9 cellular contexts compared by ENCODE assay signal in genomic region chr6:3884007-3884745, GRCh38. TPM values are rescaled to one million over a fixed set of nuclear protein-coding genes. Genes with fewer than 3 reads are reported as not detected.
A peak's percentile ranks its signal among the peaks of the same experiment; 100 is the strongest.
DNase-seq lines count a peak whose midpoint lies in the region; TF ChIP-seq lines count a peak whose summit lies in the region.
"Had no signal": no experiment of that assay in that cellular context is flagged by ENCODE, and none has a peak within 500 bp of the region (broad histone marks: within the 10 kb centered on the region; RNA-seq: fewer than 3 reads in every experiment).

No MANE protein-coding gene starts in this region.

- DNase-seq in HT-29 (ENCODE audit: low spot score): peak; percentile 58
- peak; percentile 56 for DNase-seq in amniotic epithelial cell (ENCODE audit: low read depth)
- peak; percentile 84 for DNase-seq in islet precursor cell
- DNase-seq in suprapubic skin (ENCODE audit: low spot score in 2 of 2): peak in 1 of 2 donors; percentile 70
- no peak for DNase-seq in activated naive CD4-positive, alpha-beta T cell treated with anti-CD3 and anti-CD28 coated beads for 36 hours
- no peak for DNase-seq in foreskin melanocyte
- DNase-seq in NCI-H82 treated with DMSO at 0.1 percent for 48 hours (lab: John Stamatoyannopoulos, UW; ENCODE audit: unreplicated experiment): no peak
- DNase-seq: activated naive CD4-positive, alpha-beta T cell treated with anti-CD3 and anti-CD28 coated beads, Interleukin-2, amount 50 U/mL, for 16 hours had no signal

- H3K9me3 ChIP-seq in suprapubic skin: no peaks in the 10 kb centered on the region

- H3K4me1 Mint-ChIP-seq in activated naive CD4-positive, alpha-beta T cell treated with anti-CD3 and anti-CD28 coated beads for 36 hours (ENCODE audit: low read depth): no peaks in the 10 kb centered on the region

- intact Hi-C loops in activated naive CD4-positive, alpha-beta T cell treated with anti-CD3 and anti-CD28 coated beads for 36 hours (cut with micrococcal nuclease): no loop called here

- no peaks in the 10 kb centered on the region for H3K9me3 Mint-ChIP-seq in activated naive CD4-positive, alpha-beta T cell treated with anti-CD3 and anti-CD28 coated beads for 36 hours

- H3K36me3 ChIP-seq in suprapubic skin: no peaks in the 10 kb centered on the region

- H3K27ac ChIP-seq in suprapubic skin: peak overlapping the region; percentile 81

- TF ChIP-seq EP300 in suprapubic skin (IDR thresholded peaks at IDR 0.05): no peak

- H3K36me3 Mint-ChIP-seq in activated naive CD4-positive, alpha-beta T cell treated with anti-CD3 and anti-CD28 coated beads for 36 hours (ENCODE audit: low read depth): no peaks in the 10 kb centered on the region

- no peaks in the 10 kb centered on the region for H3K27me3 Mint-ChIP-seq in activated naive CD4-positive, alpha-beta T cell treated with anti-CD3 and anti-CD28 coated beads for 36 hours (ENCODE audit: low read depth)

- WGBS in suprapubic skin: 46% methylated on average over 6 of the region's 6 CpGs

- H3K4me3 Mint-ChIP-seq in activated naive CD4-positive, alpha-beta T cell treated with anti-CD3 and anti-CD28 coated beads for 36 hours: no peak overlapping the region

- no peak for TF ChIP-seq POLR2A in suprapubic skin (IDR thresholded peaks at IDR 0.05)

- no peak overlapping the region for H3K4me3 ChIP-seq in suprapubic skin
- H3K4me3 ChIP-seq: GM12878 had no signal

- H3K27me3 ChIP-seq in suprapubic skin: no peaks in the 10 kb centered on the region

- TF ChIP-seq CTCF in suprapubic skin (IDR thresholded peaks at IDR 0.05): no peak

- CTCF ChIA-PET in activated naive CD4-positive, alpha-beta T cell treated with anti-CD3 and anti-CD28 coated beads for 36 hours (lab: Charles Lee): interaction anchor here (0.8 to 0.9 kb wide), 2 partner anchors 35 to 102 kb away, joined by 4 to 5 read pairs; partner anchors contain the start of gene FAM50B

- H3K4me1 ChIP-seq in suprapubic skin: peaks cover 40% of the 10 kb centered on the region

- H3K27ac Mint-ChIP-seq in activated naive CD4-positive, alpha-beta T cell treated with anti-CD3 and anti-CD28 coated beads for 36 hours: no peak overlapping the region

RNA-seq across cellular contexts. Expression of gene FAM50B, which starts 35.0 kb away (rescaled TPM):
- not detected in 2 replicates for total RNA-seq in HT-29 (2014; rRNA removed; shearing (Covaris generic))
- 10 to 100 TPM in 3 of 4 donors, 1 to 10 TPM in 1; 8.5 to 15.7 (median 11.6) TPM for total RNA-seq in suprapubic skin
- 1 to 10 TPM; 4.4 to 5.1 TPM for total RNA-seq in activated naive CD4-positive, alpha-beta T cell treated with anti-CD3 and anti-CD28 coated beads for 36 hours

Comparison
In these comparisons a context has a peak if more than half of its experiments do, and no peak if none do; other contexts are left out.
1. DNase-seq: peak in HT-29 (single experiment), amniotic epithelial cell (single experiment) and islet precursor cell (single experiment); none in activated naive CD4-positive, alpha-beta T cell treated with anti-CD3 and anti-CD28 coated beads for 36 hours (single experiment), foreskin melanocyte (single experiment) and NCI-H82 treated with DMSO at 0.1 percent for 48 hours (single experiment).